8 cellular contexts compared by ENCODE assay signal in genomic region chr10:98262571-98262970, GRCh38. TPM values are rescaled to one million over a fixed set of nuclear protein-coding genes. Genes with fewer than 3 reads are reported as not detected.
DNase-seq lines count a peak whose midpoint lies in the region; ATAC-seq, FAIRE-seq and TF ChIP-seq lines count a peak whose summit lies in the region.

No MANE protein-coding gene starts in this region.

- no peak overlapping the region for H3K27ac ChIP-seq in RWPE2 (ENCODE audit: poor library complexity, severe bottlenecking)
- H3K27ac ChIP-seq in smooth muscle cell (ENCODE audit: low read depth), result no peak overlapping the region

- peak; percentile 62 to 70 for DNase-seq in AML-193 (lab: John Stamatoyannopoulos, UW)
- DNase-seq in H54 (ENCODE audit: insufficient read length, low spot score), result peak; percentile 53
- DNase-seq in RWPE2 (ENCODE audit: low spot score), result no peak
- peak; percentile 26 for DNase-seq in fibroblast of the conjunctiva (ENCODE audit: low read depth)
- no peak for DNase-seq in smooth muscle cell (lab: John Stamatoyannopoulos, UW; ENCODE audit: unreplicated experiment)
- DNase-seq in NCI-H187 treated with DMSO at 0.1 percent for 48 hours (lab: John Stamatoyannopoulos, UW), result no peak
- DNase-seq in middle frontal gyrus (ENCODE audit: extremely low spot score, low spot score), result no peak

- no peak for FAIRE-seq in H54 (lab: Jason Lieb, UNC)

- H3K9ac ChIP-seq in smooth muscle cell (ENCODE audit: low read depth), result no peak overlapping the region

- no peaks in the 10 kb centered on the region for H3K4me1 ChIP-seq in RWPE2 (ENCODE audit: insufficient read depth, poor library complexity, severe bottlenecking)
- peaks cover 7% of the 10 kb centered on the region for H3K4me1 ChIP-seq in smooth muscle cell (ENCODE audit: low read depth)

- no peak for TF ChIP-seq POLR2A in H54 (IDR thresholded peaks at IDR 0.05; ENCODE audit: low read depth, low read length)

- H2AFZ ChIP-seq in smooth muscle cell (ENCODE audit: low read depth), result no peak overlapping the region

- TF ChIP-seq CTCF in RWPE2 (IDR thresholded peaks at IDR 0.05; ENCODE audit: poor library complexity, severe bottlenecking), result peak; percentile 46
- peak; percentile 20 for TF ChIP-seq CTCF in smooth muscle cell (IDR thresholded peaks at IDR 0.05; ENCODE audit: borderline replicate concordance, insufficient read depth, poor library complexity, severe bottlenecking)

- no peaks in the 10 kb centered on the region for H3F3A ChIP-seq in smooth muscle cell (ENCODE audit: low read depth)

- H3K27me3 ChIP-seq in RWPE2 (ENCODE audit: insufficient read depth, poor library complexity, severe bottlenecking), result no peaks in the 10 kb centered on the region
- no peaks in the 10 kb centered on the region for H3K27me3 ChIP-seq in smooth muscle cell (ENCODE audit: low read depth)

- no peaks in the 10 kb centered on the region for H4K20me1 ChIP-seq in smooth muscle cell (ENCODE audit: low read depth)

- H3K4me3 ChIP-seq in RWPE2 (ENCODE audit: severe bottlenecking) (no peak overlapping the region), smooth muscle cell (no peak overlapping the region)

- no peaks in the 10 kb centered on the region for H3K9me3 ChIP-seq in RWPE2 (ENCODE audit: severe bottlenecking)
- no peaks in the 10 kb centered on the region for H3K9me3 ChIP-seq in smooth muscle cell (replicated peaks; ENCODE audit: low read depth)

- WGBS in smooth muscle cell (ENCODE audit: low lambda C conversion rate), result 84% methylated on average over 7 of the region's 7 CpGs

- ATAC-seq in RWPE2 (ENCODE audit: low read depth) (0 out of 3 replicates have a peak, but pooled peaks have one; percentile 20), HG02798 (IDR thresholded peaks at IDR 0.05; ENCODE audit: poor library complexity, unreplicated experiment) (no peak)

- no peaks in the 10 kb centered on the region for H3K36me3 ChIP-seq in RWPE2 (ENCODE audit: low read depth)
- no peaks in the 10 kb centered on the region for H3K36me3 ChIP-seq in smooth muscle cell (ENCODE audit: low read depth)

- no peaks in the 10 kb centered on the region for H3K79me2 ChIP-seq in smooth muscle cell (ENCODE audit: low read depth)

- no peak overlapping the region for H3K4me2 ChIP-seq in smooth muscle cell

RNA-seq across cellular contexts. Expression of gene LOXL4, which starts 5.4 kb away (rescaled TPM):
- total RNA-seq in smooth muscle cell, result 19.8 and 27.7 TPM in 2 replicates
- 36.2 and 60.2 TPM in 2 replicates for polyA plus RNA-seq in smooth muscle cell

Comparison
In these comparisons a context has a peak if more than half of its experiments do, and no peak if none do; other contexts are left out.
1. DNase-seq: peak in AML-193 (2 of 2), H54 (single experiment) and fibroblast of the conjunctiva (single experiment); none in RWPE2 (single experiment), smooth muscle cell (single experiment), NCI-H187 treated with DMSO at 0.1 percent for 48 hours (single experiment) and middle frontal gyrus (single experiment).